In the genomic region with DNA sequence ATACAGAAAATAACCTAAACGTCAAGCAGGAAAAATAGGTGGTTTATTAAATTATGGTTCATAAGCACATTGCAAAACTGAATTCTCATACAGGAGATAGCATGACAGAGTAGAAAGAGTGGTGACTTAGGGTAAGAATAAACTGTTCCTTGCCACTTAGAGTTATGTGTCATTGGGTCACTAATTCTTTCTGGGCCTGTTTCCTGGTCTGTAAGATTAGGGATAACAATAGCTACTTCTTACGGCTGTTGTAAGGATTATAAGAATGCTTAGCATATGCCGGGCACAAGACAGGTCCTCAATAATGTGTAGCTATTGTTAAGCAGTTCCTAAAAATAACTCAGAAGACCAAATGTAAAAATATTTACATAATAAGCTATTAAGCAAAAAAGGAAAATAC, we compare ENCODE assay signal across 17 cellular contexts. TPM values are rescaled to one million over a fixed set of nuclear protein-coding genes. Genes with fewer than 3 reads are reported as not detected.
A peak's percentile ranks its signal among the peaks of the same experiment; 100 is the strongest.
DNase-seq lines count a peak whose midpoint lies in the region; ATAC-seq, FAIRE-seq and TF ChIP-seq lines count a peak whose summit lies in the region.
"Had no signal": no experiment of that assay in that cellular context is flagged by ENCODE, and none has a peak within 500 bp of the region (broad histone marks: within the 10 kb centered on the region; RNA-seq: fewer than 3 reads in every experiment).

No MANE protein-coding gene starts in this region.

- DNase-seq in HepG2 (ENCODE audit: low spot score) = no peak
- no peak for DNase-seq in WERI-Rb-1
- DNase-seq in foreskin melanocyte = peak; percentile 35
- no peak for DNase-seq in trophoblast cell
- DNase-seq in sciatic nerve (ENCODE audit: low spot score) = no peak
- no peak for DNase-seq in GDM1 (lab: John Stamatoyannopoulos, UW)
- DNase-seq: ACHN; CD4-positive, CD25-positive, alpha-beta regulatory T cell; DMS 273 treated with DMSO at 0.1 percent for 48 hours; DMS79; GOT3; H9 had no signal

- H3K36me3 ChIP-seq in liver (ENCODE audit: control insufficient read depth in 4 of 4, insufficient read depth in 3 of 4, low read depth in 1 of 4, low read length in 3 of 4) (peaks cover 5 to 48% (median 36%) of the 10 kb centered on the region in 4 donors), HepG2 (replicated peaks in 1 of 2; ENCODE audit: control insufficient read depth in 1 of 2, insufficient read depth in 2 of 2, low read length in 2 of 2) (peaks cover 23 to 75% of the 10 kb centered on the region in 2 experiments), WERI-Rb-1 (peaks cover 70% of the 10 kb centered on the region), trophoblast cell (ENCODE audit: control insufficient read depth in 1 of 2, insufficient read depth in 2 of 2, low read length in 2 of 2) (peaks cover 23 to 27% of the 10 kb centered on the region in 2 experiments)

- no peak overlapping the region for H2BK120ac ChIP-seq in trophoblast cell (ENCODE audit: insufficient read depth, low read length, poor library complexity)

- POLR2A ChIA-PET in HepG2 (lab: Yijun Ruan, JAX) = interaction anchor here (2.7 kb wide), 1 partner anchor 24 kb away, joined by 8 read pairs; a partner anchor contains a TSS

- no peak overlapping the region for H3K23ac ChIP-seq in trophoblast cell (ENCODE audit: low read length)

- no TSS peak for BruUV-seq in HepG2 (replicated peaks; lab: Mats Ljungman, UMichigan)

- H4K12ac ChIP-seq in trophoblast cell (ENCODE audit: low read depth, low read length) = no peak overlapping the region

- H3K14ac ChIP-seq in trophoblast cell (ENCODE audit: low read length) = no peak overlapping the region

- H3K9me3 ChIP-seq in liver (ENCODE audit: control insufficient read depth in 4 of 4, low read length in 3 of 4) (no peaks in the 10 kb centered on the region), HepG2 (ENCODE audit: low read length) (no peaks in the 10 kb centered on the region), WERI-Rb-1 (ENCODE audit: severe bottlenecking) (no peaks in the 10 kb centered on the region), trophoblast cell (ENCODE audit: insufficient read depth, low read depth, low read length) (no peaks in the 10 kb centered on the region)
- H3K9me3 ChIP-seq: BLaER1 treated with 17β-estradiol and CSF1 and Interleukin-3, amounts not matched to agents 10 nM and 100 nM had no signal

- ATAC-seq in HepG2 (no peak), HG03565 (IDR thresholded peaks at IDR 0.05; ENCODE audit: unreplicated experiment) (no peak), sciatic nerve (no peak)

- CTCF ChIA-PET in HepG2 (lab: Yijun Ruan, JAX; ENCODE audit: low intra/inter-chr PET ratio, low total read pairs) = no interaction called here

- WGBS in liver = 87% methylated on average over 3 of the region's 3 CpGs
- WGBS in HepG2 (ENCODE audit: low lambda C conversion rate) = 98% methylated on average over 3 of the region's 3 CpGs
- WGBS in trophoblast cell (ENCODE audit: extremely low coverage, insufficient coverage, insufficient read length) = no CpG with 5 or more reads among the region's 3 CpGs

- no peak for TF ChIP-seq POLR2A in HepG2 (IDR thresholded peaks at IDR 0.05; ENCODE audit: insufficient read depth in 1 of 2, low read depth in 2 of 2, low read length in 2 of 2)

- in situ Hi-C loops in HepG2 (cut with HindIII; ENCODE audit: extremely low pct_ligation_motif_present, low pct_unique_long_range_greater_than_20kb) = no loop called here

- H2BK12ac ChIP-seq in trophoblast cell (ENCODE audit: low read length) = no peak overlapping the region

- TF ChIP-seq RAD21 in liver (IDR thresholded peaks at IDR 0.05) = no peak
- TF ChIP-seq RAD21 in HepG2 (CRISPR knock-in tag; IDR thresholded peaks at IDR 0.05) = no peak

- H4K91ac ChIP-seq in trophoblast cell (ENCODE audit: low read depth, low read length) = no peak overlapping the region

- H3K79me2 ChIP-seq in HepG2 (ENCODE audit: insufficient read depth, low read length) (peaks cover 3% of the 10 kb centered on the region), trophoblast cell (ENCODE audit: control insufficient read depth, insufficient read depth, low read length, poor library complexity) (no peaks in the 10 kb centered on the region)

- no peak overlapping the region for H2AFZ ChIP-seq in HepG2 (ENCODE audit: low read length)
- H2AFZ ChIP-seq in trophoblast cell (ENCODE audit: insufficient read depth, low read length, poor library complexity) = no peak overlapping the region

- no peak for FAIRE-seq in HepG2 (lab: Jason Lieb, UNC)
- FAIRE-seq: GM12892 had no signal

- H3K4me3 ChIP-seq in liver (ENCODE audit: low read depth in 1 of 3, low read length in 3 of 3) (no peak overlapping the region), HepG2 (replicated peaks in 1 of 3; ENCODE audit: insufficient read depth in 1 of 3, low read depth in 2 of 3, low read length in 3 of 3) (no peak overlapping the region), WERI-Rb-1 (ENCODE audit: low read depth, low read length) (no peak overlapping the region), trophoblast cell (ENCODE audit: low read depth, low read length) (no peak overlapping the region)
- H3K4me3 ChIP-seq: BLaER1 treated with 17β-estradiol and CSF1 and Interleukin-3, amounts not matched to agents 10 nM and 100 nM had no signal

- TF ChIP-seq CTCF in liver (IDR thresholded peaks at IDR 0.05; ENCODE audit: low read depth, low read length, missing input control) (no peak), HepG2 (CRISPR knock-in tag; IDR thresholded peaks at IDR 0.05) (no peak), WERI-Rb-1 (IDR thresholded peaks at IDR 0.05; ENCODE audit: low read depth, low read length) (no peak)

- no peaks in the 10 kb centered on the region for H4K20me1 ChIP-seq in HepG2 (ENCODE audit: insufficient read depth, low read length)

- no peak overlapping the region for H3K9ac ChIP-seq in liver (ENCODE audit: low read depth in 1 of 2, low read length in 2 of 2)
- no peak overlapping the region for H3K9ac ChIP-seq in HepG2 (ENCODE audit: insufficient read depth, low read depth, low read length)
- no peak overlapping the region for H3K9ac ChIP-seq in trophoblast cell (ENCODE audit: low read length)
- H3K9ac ChIP-seq: BLaER1 treated with 17β-estradiol and CSF1 and Interleukin-3, amounts not matched to agents 10 nM and 100 nM had no signal

- H3K4me1 ChIP-seq in liver (ENCODE audit: control insufficient read depth in 4 of 4, insufficient read depth in 4 of 4, low read length in 3 of 4) (no peaks in the 10 kb centered on the region), HepG2 (ENCODE audit: insufficient read depth, low read length) (no peaks in the 10 kb centered on the region), trophoblast cell (ENCODE audit: control insufficient read depth in 1 of 2, insufficient read depth in 2 of 2, low read length in 2 of 2) (no peaks in the 10 kb centered on the region)
- H3K4me1 ChIP-seq: BLaER1 treated with 17β-estradiol and CSF1 and Interleukin-3, amounts not matched to agents 10 nM and 100 nM had no signal

- H2BK5ac ChIP-seq in trophoblast cell (ENCODE audit: low read depth, low read length, poor library complexity) = no peak overlapping the region

- H4K8ac ChIP-seq in trophoblast cell (ENCODE audit: low read depth, low read length) = no peak overlapping the region

- TF ChIP-seq EP300 in HepG2 (IDR thresholded peaks at IDR 0.05; ENCODE audit: low read depth in 2 of 2, low read length in 2 of 2) (no peak), HepG2 (CRISPR knock-in tag; IDR thresholded peaks at IDR 0.05; ENCODE audit: borderline replicate concordance) (no peak)

- H3K27me3 ChIP-seq in liver (ENCODE audit: control insufficient read depth in 4 of 4, insufficient read depth in 4 of 4, low read length in 3 of 4) (no peaks in the 10 kb centered on the region), HepG2 (ENCODE audit: control insufficient read depth in 1 of 2, insufficient read depth in 2 of 2, low read length in 2 of 2) (no peaks in the 10 kb centered on the region), WERI-Rb-1 (ENCODE audit: insufficient read depth, low read depth, severe bottlenecking) (no peaks in the 10 kb centered on the region), trophoblast cell (ENCODE audit: insufficient read depth, low read length) (no peaks in the 10 kb centered on the region)
- H3K27me3 ChIP-seq: BLaER1 treated with 17β-estradiol and CSF1 and Interleukin-3, amounts not matched to agents 10 nM and 100 nM had no signal

- intact Hi-C loops in HepG2 (cut with micrococcal nuclease; ENCODE audit: unreplicated experiment) (no loop called here), sciatic nerve (cut with DNase I) (no loop called here)

- no peak overlapping the region for H3K18ac ChIP-seq in trophoblast cell (ENCODE audit: low read length)

- H3K79me1 ChIP-seq in trophoblast cell (ENCODE audit: low read length) = no peaks in the 10 kb centered on the region

- no peak overlapping the region for H3K4ac ChIP-seq in trophoblast cell (ENCODE audit: low read depth, low read length)

- no peak overlapping the region for H3K27ac ChIP-seq in liver (ENCODE audit: low read depth in 1 of 2, low read length in 2 of 2)
- H3K27ac ChIP-seq in HepG2 (ENCODE audit: extremely low read length, insufficient read depth, low read length) = no peak overlapping the region
- peak overlapping the region; percentile 74 for H3K27ac ChIP-seq in WERI-Rb-1
- no peak overlapping the region for H3K27ac ChIP-seq in trophoblast cell (ENCODE audit: low read depth, low read length)
- H3K27ac ChIP-seq: BLaER1 treated with 17β-estradiol and CSF1 and Interleukin-3, amounts not matched to agents 10 nM and 100 nM had no signal

- H3K4me2 ChIP-seq in HepG2 (ENCODE audit: low read depth, low read length) (no peak overlapping the region), trophoblast cell (ENCODE audit: low read length) (no peak overlapping the region)
- H3K4me2 ChIP-seq: BLaER1 treated with 17β-estradiol and CSF1 and Interleukin-3, amounts not matched to agents 10 nM and 100 nM had no signal

- no peak overlapping the region for H2AK5ac ChIP-seq in trophoblast cell (ENCODE audit: low read length)

RNA-seq across cellular contexts. Expression of a gene that starts 24.2 kb away (rescaled TPM):
- total RNA-seq in liver = 10 to 100 TPM; 26.9 to 74.3 TPM
- 10 to 100 TPM; 12.3 to 12.7 TPM for polyA plus RNA-seq in liver
- total RNA-seq in HepG2 (2016; rRNA removed; fragmentation: Illumina TruSeq; extraction: Trizol) = 147 and 192 TPM in 2 replicates
- total RNA-seq in HepG2 (2016; cell fraction: cytosol; rRNA removed; fragmentation: Illumina TruSeq; extraction: Trizol; ENCODE audit: low read depth) = 32.2 and 34.4 TPM in 2 replicates
- 144 and 197 TPM in 2 replicates for total RNA-seq in HepG2 (2016; cell fraction: insoluble cytoplasmic fraction; rRNA removed; fragmentation: Illumina TruSeq; extraction: Trizol)
- 54.1 and 62.1 TPM in 2 replicates for total RNA-seq in HepG2 (2016; cell fraction: membrane; rRNA removed; fragmentation: Illumina TruSeq; extraction: Trizol)
- total RNA-seq in HepG2 (2016; cell fraction: nucleus; rRNA removed; fragmentation: Illumina TruSeq; extraction: Trizol) = 69.1 and 77.1 TPM in 2 replicates
- 46.1 and 51.0 TPM in 2 replicates for polyA plus RNA-seq in HepG2 (2011; rRNA removed)
- 42.2 and 42.7 TPM in 2 replicates for polyA plus RNA-seq in HepG2 (2011; cell fraction: cytosol; rRNA removed)
- 30.4 and 32.1 TPM in 2 replicates for polyA plus RNA-seq in HepG2 (2011; cell fraction: nucleus; rRNA removed)
- polyA plus RNA-seq in HepG2 (2012) = 27.5 and 32.5 TPM in 2 replicates
- 11.3 and 11.8 TPM in 2 replicates for polyA plus RNA-seq in HepG2 (2016; cell fraction: cytosol; fragmentation: Illumina TruSeq; extraction: Trizol; ENCODE audit: low read depth)
- 138 and 148 TPM in 2 replicates for polyA plus RNA-seq in HepG2 (2016; cell fraction: insoluble cytoplasmic fraction; fragmentation: Illumina TruSeq; extraction: Trizol; ENCODE audit: low read depth)
- 25.4 and 25.6 TPM in 2 replicates for polyA plus RNA-seq in HepG2 (2016; cell fraction: membrane; fragmentation: Illumina TruSeq; extraction: Trizol; ENCODE audit: low read depth)
- 68.7 and 74.0 TPM in 2 replicates for polyA plus RNA-seq in HepG2 (2016; cell fraction: nucleus; fragmentation: Illumina TruSeq; extraction: Trizol; ENCODE audit: insufficient read depth, low read depth)
- polyA minus RNA-seq in HepG2 (2011; rRNA and poly(A)+ RNA removed; ENCODE audit: low replicate concordance) = 71.2 and 176 TPM in 2 replicates
- 47.6 and 49.5 TPM in 2 replicates for polyA minus RNA-seq in HepG2 (2011; cell fraction: cytosol; rRNA and poly(A)+ RNA removed)
- polyA minus RNA-seq in HepG2 (2011; cell fraction: nucleus; rRNA and poly(A)+ RNA removed) = 53.7 and 59.1 TPM in 2 replicates
- 35.8 and 36.3 TPM in 2 replicates for polyA plus RNA-seq in trophoblast cell (2013)
- 39.5 TPM for total RNA-seq in sciatic nerve

RNA-seq across cellular contexts. Expression of a gene that starts 24.5 kb away (rescaled TPM):
- total RNA-seq in liver (1 to 10 TPM; 7.4 to 9.0 TPM), HepG2 (2016; rRNA removed; fragmentation: Illumina TruSeq; extraction: Trizol) (53.0 and 81.2 TPM in 2 replicates), sciatic nerve (27.1 TPM)
- polyA plus RNA-seq in liver (10 to 100 TPM in 1 of 2 donors, 1 to 10 TPM in 1; 9.4 to 15.1 TPM), HepG2 (2011; rRNA removed) (17.5 and 20.5 TPM in 2 replicates)
- total RNA-seq in HepG2 (2016; cell fraction: cytosol; rRNA removed; fragmentation: Illumina TruSeq; extraction: Trizol; ENCODE audit: low read depth) = 22.3 and 22.6 TPM in 2 replicates
- 53.0 and 78.0 TPM in 2 replicates for total RNA-seq in HepG2 (2016; cell fraction: insoluble cytoplasmic fraction; rRNA removed; fragmentation: Illumina TruSeq; extraction: Trizol)
- total RNA-seq in HepG2 (2016; cell fraction: membrane; rRNA removed; fragmentation: Illumina TruSeq; extraction: Trizol) = 44.8 and 45.5 TPM in 2 replicates
- total RNA-seq in HepG2 (2016; cell fraction: nucleus; rRNA removed; fragmentation: Illumina TruSeq; extraction: Trizol) = 18.3 and 21.7 TPM in 2 replicates
- 14.9 and 16.0 TPM in 2 replicates for polyA plus RNA-seq in HepG2 (2011; cell fraction: cytosol; rRNA removed)
- 5.9 and 6.1 TPM in 2 replicates for polyA plus RNA-seq in HepG2 (2011; cell fraction: nucleus; rRNA removed)
- polyA plus RNA-seq in HepG2 (2012) = 13.3 and 17.2 TPM in 2 replicates
- polyA plus RNA-seq in HepG2 (2016; cell fraction: cytosol; fragmentation: Illumina TruSeq; extraction: Trizol; ENCODE audit: low read depth) = 14.0 and 17.6 TPM in 2 replicates
- 71.7 and 78.7 TPM in 2 replicates for polyA plus RNA-seq in HepG2 (2016; cell fraction: insoluble cytoplasmic fraction; fragmentation: Illumina TruSeq; extraction: Trizol; ENCODE audit: low read depth)
- polyA plus RNA-seq in HepG2 (2016; cell fraction: membrane; fragmentation: Illumina TruSeq; extraction: Trizol; ENCODE audit: low read depth) = 31.6 and 32.8 TPM in 2 replicates
- 26.4 and 29.6 TPM in 2 replicates for polyA plus RNA-seq in HepG2 (2016; cell fraction: nucleus; fragmentation: Illumina TruSeq; extraction: Trizol; ENCODE audit: insufficient read depth, low read depth)
- 10.5 and 28.6 TPM in 2 replicates for polyA minus RNA-seq in HepG2 (2011; rRNA and poly(A)+ RNA removed; ENCODE audit: low replicate concordance)
- 4.3 and 6.7 TPM in 2 replicates for polyA minus RNA-seq in HepG2 (2011; cell fraction: cytosol; rRNA and poly(A)+ RNA removed)
- 6.7 and 8.2 TPM in 2 replicates for polyA minus RNA-seq in HepG2 (2011; cell fraction: nucleus; rRNA and poly(A)+ RNA removed)
- 38.6 and 38.9 TPM in 2 replicates for polyA plus RNA-seq in trophoblast cell (2013)

RNA-seq across cellular contexts. Expression of a gene that starts 32.7 kb away (rescaled TPM):
- not detected for total RNA-seq in liver
- not detected for polyA plus RNA-seq in liver
- 0.29 TPM in 1 of 2 replicates, not detected in the other for total RNA-seq in HepG2 (2016; rRNA removed; fragmentation: Illumina TruSeq; extraction: Trizol)
- 0.20 and 0.26 TPM in 2 replicates for total RNA-seq in HepG2 (2016; cell fraction: cytosol; rRNA removed; fragmentation: Illumina TruSeq; extraction: Trizol; ENCODE audit: low read depth)
- 0.26 and 0.27 TPM in 2 replicates for total RNA-seq in HepG2 (2016; cell fraction: insoluble cytoplasmic fraction; rRNA removed; fragmentation: Illumina TruSeq; extraction: Trizol)
- 0.37 and 0.79 TPM in 2 replicates for total RNA-seq in HepG2 (2016; cell fraction: membrane; rRNA removed; fragmentation: Illumina TruSeq; extraction: Trizol)
- total RNA-seq in HepG2 (2016; cell fraction: nucleus; rRNA removed; fragmentation: Illumina TruSeq; extraction: Trizol) = 0.31 TPM in 1 of 2 replicates, not detected in the other
- 0.20 and 0.40 TPM in 2 replicates for polyA plus RNA-seq in HepG2 (2011; rRNA removed)
- polyA plus RNA-seq in HepG2 (2011; cell fraction: cytosol; rRNA removed) = 0.17 and 0.28 TPM in 2 replicates
- 0.59 TPM in 1 of 2 replicates, not detected in the other for polyA plus RNA-seq in HepG2 (2011; cell fraction: nucleus; rRNA removed)
- polyA plus RNA-seq in HepG2 (2012) = 0.19 TPM in 1 of 2 replicates, not detected in the other
- polyA plus RNA-seq in HepG2 (2016; cell fraction: cytosol; fragmentation: Illumina TruSeq; extraction: Trizol; ENCODE audit: low read depth) = 0.33 and 0.54 TPM in 2 replicates
- 0.26 and 0.47 TPM in 2 replicates for polyA plus RNA-seq in HepG2 (2016; cell fraction: insoluble cytoplasmic fraction; fragmentation: Illumina TruSeq; extraction: Trizol; ENCODE audit: low read depth)
- polyA plus RNA-seq in HepG2 (2016; cell fraction: membrane; fragmentation: Illumina TruSeq; extraction: Trizol; ENCODE audit: low read depth) = 0.57 and 1.3 TPM in 2 replicates
- polyA plus RNA-seq in HepG2 (2016; cell fraction: nucleus; fragmentation: Illumina TruSeq; extraction: Trizol; ENCODE audit: insufficient read depth, low read depth) = not detected in 2 replicates
- polyA minus RNA-seq in HepG2 (2011; rRNA and poly(A)+ RNA removed; ENCODE audit: low replicate concordance) = 0.63 and 3.7 TPM in 2 replicates
- not detected in 2 replicates for polyA minus RNA-seq in HepG2 (2011; cell fraction: cytosol; rRNA and poly(A)+ RNA removed)
- polyA minus RNA-seq in HepG2 (2011; cell fraction: nucleus; rRNA and poly(A)+ RNA removed) = not detected in 2 replicates
- 2.0 and 2.1 TPM in 2 replicates for polyA plus RNA-seq in trophoblast cell (2013)
- 0.13 TPM for total RNA-seq in sciatic nerve
- total RNA-seq: CD4-positive, CD25-positive, alpha-beta regulatory T cell had no signal
- polyA plus RNA-seq: CD4-positive, CD25-positive, alpha-beta regulatory T cell; IgD-negative memory B cell had no signal
